In genomic region chr17:5416886-5417285, GRCh38 we compare ENCODE assay signal across 2 cellular contexts.
TF ChIP-seq lines count a peak whose summit lies in the region.

No MANE protein-coding gene starts in this region.

TF ChIP-seq in GM12878, 131 proteins besides CTCF, POLR2A, EP300 and RAD21:
- TF ChIP-seq PML (IDR thresholded peaks at IDR 0.05; ENCODE audit: low read length) (no peak), SUZ12 (IDR thresholded peaks at IDR 0.05; ENCODE audit: unreplicated experiment) (no peak), RELA (IDR thresholded peaks at IDR 0.05; ENCODE audit: borderline replicate concordance, partially characterized antibody) (no peak), CEBPB (IDR thresholded peaks at IDR 0.05; ENCODE audit: borderline replicate concordance in 1 of 2, low read depth in 2 of 2, low read length in 2 of 2) (no peak), SRF (IDR thresholded peaks at IDR 0.05; ENCODE audit: low read depth in 2 of 2, low read length in 2 of 2) (no peak), BACH1 (IDR thresholded peaks at IDR 0.05; ENCODE audit: borderline replicate concordance) (no peak), MEF2A (IDR thresholded peaks at IDR 0.05; ENCODE audit: insufficient read depth, low read depth, low read length) (no peak), HCFC1 (IDR thresholded peaks at IDR 0.05; ENCODE audit: low read length) (no peak), RB1 (IDR thresholded peaks at IDR 0.05; ENCODE audit: borderline replicate concordance) (no peak), SPI1 (IDR thresholded peaks at IDR 0.05; ENCODE audit: borderline replicate concordance, insufficient read depth, low read depth, low read length) (no peak), CREM (IDR thresholded peaks at IDR 0.05; ENCODE audit: low read depth) (no peak), FOXM1 (IDR thresholded peaks at IDR 0.05; ENCODE audit: low read depth, low read length) (no peak), SMARCA5 (IDR thresholded peaks at IDR 0.05) (no peak), DPF2 (IDR thresholded peaks at IDR 0.05) (no peak)
- TF ChIP-seq, protein P1, sequence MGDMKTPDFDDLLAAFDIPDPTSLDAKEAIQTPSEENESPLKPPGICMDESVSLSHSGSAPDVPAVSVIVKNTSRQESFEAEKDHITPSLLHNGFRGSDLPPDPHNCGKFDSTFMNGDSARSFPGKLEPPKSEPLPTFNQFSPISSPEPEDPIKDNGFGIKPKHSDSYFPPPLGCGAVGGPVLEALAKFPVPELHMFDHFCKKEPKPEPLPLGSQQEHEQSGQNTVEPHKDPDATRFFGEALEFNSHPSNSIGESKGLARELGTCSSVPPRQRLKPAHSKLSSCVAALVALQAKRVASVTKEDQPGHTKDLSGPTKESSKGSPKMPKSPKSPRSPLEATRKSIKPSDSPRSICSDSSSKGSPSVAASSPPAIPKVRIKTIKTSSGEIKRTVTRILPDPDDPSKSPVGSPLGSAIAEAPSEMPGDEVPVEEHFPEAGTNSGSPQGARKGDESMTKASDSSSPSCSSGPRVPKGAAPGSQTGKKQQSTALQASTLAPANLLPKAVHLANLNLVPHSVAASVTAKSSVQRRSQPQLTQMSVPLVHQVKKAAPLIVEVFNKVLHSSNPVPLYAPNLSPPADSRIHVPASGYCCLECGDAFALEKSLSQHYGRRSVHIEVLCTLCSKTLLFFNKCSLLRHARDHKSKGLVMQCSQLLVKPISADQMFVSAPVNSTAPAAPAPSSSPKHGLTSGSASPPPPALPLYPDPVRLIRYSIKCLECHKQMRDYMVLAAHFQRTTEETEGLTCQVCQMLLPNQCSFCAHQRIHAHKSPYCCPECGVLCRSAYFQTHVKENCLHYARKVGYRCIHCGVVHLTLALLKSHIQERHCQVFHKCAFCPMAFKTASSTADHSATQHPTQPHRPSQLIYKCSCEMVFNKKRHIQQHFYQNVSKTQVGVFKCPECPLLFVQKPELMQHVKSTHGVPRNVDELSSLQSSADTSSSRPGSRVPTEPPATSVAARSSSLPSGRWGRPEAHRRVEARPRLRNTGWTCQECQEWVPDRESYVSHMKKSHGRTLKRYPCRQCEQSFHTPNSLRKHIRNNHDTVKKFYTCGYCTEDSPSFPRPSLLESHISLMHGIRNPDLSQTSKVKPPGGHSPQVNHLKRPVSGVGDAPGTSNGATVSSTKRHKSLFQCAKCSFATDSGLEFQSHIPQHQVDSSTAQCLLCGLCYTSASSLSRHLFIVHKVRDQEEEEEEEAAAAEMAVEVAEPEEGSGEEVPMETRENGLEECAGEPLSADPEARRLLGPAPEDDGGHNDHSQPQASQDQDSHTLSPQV (IDR thresholded peaks at IDR 0.05) = no peak

TF ChIP-seq in neural cell, 6 proteins besides CTCF, POLR2A, EP300 and RAD21:
- TF ChIP-seq MXI1 (conservative IDR thresholded peaks at IDR 0.05; ENCODE audit: poor library complexity, severe bottlenecking) (no peak), REST (IDR thresholded peaks at IDR 0.05; ENCODE audit: borderline replicate concordance) (no peak), EZH2 (IDR thresholded peaks at IDR 0.05; ENCODE audit: borderline replicate concordance, insufficient read depth, low read length, poor library complexity, severe bottlenecking) (no peak), POLR2AphosphoS5 (IDR thresholded peaks at IDR 0.05) (no peak)
